Comparison of ENCODE assay signal across 33 cellular contexts in genomic region chr16:3097266-3097665, GRCh38. TPM values are rescaled to one million over a fixed set of nuclear protein-coding genes. Genes with fewer than 3 reads are reported as not detected.
DNase-seq lines count a peak whose midpoint lies in the region; ATAC-seq and TF ChIP-seq lines count a peak whose summit lies in the region.
"Had no signal": no experiment of that assay in that cellular context is flagged by ENCODE, and none has a peak within 500 bp of the region (broad histone marks: within the 10 kb centered on the region; RNA-seq: fewer than 3 reads in every experiment).

No MANE protein-coding gene starts in this region.

- peak overlapping the region; percentile 99 for H3K27ac ChIP-seq in iPS-20b (ENCODE audit: low read length)
- H3K27ac ChIP-seq in neuronal stem cell (replicated peaks; ENCODE audit: low read length), result no peak overlapping the region
- H3K27ac ChIP-seq: 22Rv1, coronary artery, thoracic aorta, VCaP had no signal

- H3K4me3 ChIP-seq in iPS-20b (ENCODE audit: low read length) (peak overlapping the region; percentile 97), neuronal stem cell (ENCODE audit: low read length in 2 of 2) (no peak overlapping the region)
- H3K4me3 ChIP-seq: coronary artery, HAP-1, smooth muscle cell, thoracic aorta had no signal

- H3K27me3 Mint-ChIP-seq in activated CD8-positive, alpha-beta T cell treated with anti-CD3 and anti-CD28 coated beads, Interleukin-2, amount 10 ng/mL, durations not matched to agents 7 days and 5 days (ENCODE audit: low read depth), result peaks cover 2% of the 10 kb centered on the region
- no peaks in the 10 kb centered on the region for H3K27me3 Mint-ChIP-seq in activated CD8-positive, alpha-beta T cell treated with anti-CD3 and anti-CD28 coated beads for 36 hours
- no peaks in the 10 kb centered on the region for H3K27me3 Mint-ChIP-seq in T-cell
- H3K27me3 Mint-ChIP-seq: activated T-cell treated with anti-CD3 and anti-CD28 coated beads, Interleukin-2, amount 50 U/mL, for 24 hours; stimulated activated naive CD8-positive, alpha-beta T cell treated with anti-CD3 and anti-CD28 coated beads, Interleukin-15, Interleukin-2, amounts not matched to agents 100 ng/mL and 50 ng/mL, for 24 hours had no signal

- H3K9me3 ChIP-seq in iPS-20b (ENCODE audit: insufficient read depth, low read depth, low read length) (no peaks in the 10 kb centered on the region), neuronal stem cell (replicated peaks in 1 of 2; ENCODE audit: control insufficient read depth in 2 of 2, insufficient read depth in 1 of 2, low read depth in 1 of 2, low read length in 2 of 2) (peaks cover 0 to 2% of the 10 kb centered on the region in 2 donors)
- H3K9me3 ChIP-seq: HAP-1, neutrophil, thoracic aorta had no signal

- no CpG with 5 or more reads among the region's 8 CpGs for WGBS in neuronal stem cell (ENCODE audit: extremely low coverage in 2 of 2, insufficient read length in 2 of 2, insufficient replicate concordance in 1 of 2), 2 donors

- no peak for DNase-seq in activated CD8-positive, alpha-beta T cell treated with anti-CD3 and anti-CD28 coated beads, Interleukin-2, amount 10 ng/mL, durations not matched to agents 7 days and 5 days
- DNase-seq in activated CD8-positive, alpha-beta T cell treated with anti-CD3 and anti-CD28 coated beads for 36 hours, result no peak
- DNase-seq in T-cell (no peak), neuronal stem cell (ENCODE audit: low spot score) (no peak), LoVo (ENCODE audit: low spot score) (no peak)
- no peak for DNase-seq in activated CD8-positive, alpha-beta memory T cell treated with anti-CD3 and anti-CD28 coated beads for 24 hours
- DNase-seq: activated CD4-positive, alpha-beta T cell treated with anti-CD3 and anti-CD28 coated beads, Interleukin-2, amount 10 ng/mL, durations not matched to agents 24 days and 14 days; activated gamma-delta T cell; activated T-cell treated with anti-CD3 and anti-CD28 coated beads, Interleukin-2, amount 50 U/mL, for 24 hours; effector CD8-positive, alpha-beta T cell; left cardiac atrium; NCI-H1092; NCI-H187; right cardiac atrium; SIG-M5; stimulated activated CD4-positive, alpha-beta T cell treated with anti-CD3 and anti-CD28 coated beads, Interleukin-1b, Interleukin-23, amount 100 ng/mL, for 48 hours; T1000 had no signal

- H3K9ac ChIP-seq in iPS-20b (ENCODE audit: low read depth, low read length) (peak overlapping the region; percentile 98), neuronal stem cell (ENCODE audit: low read depth, low read length, poor library complexity) (no peak overlapping the region)

- no peaks in the 10 kb centered on the region for H3K36me3 Mint-ChIP-seq in activated CD8-positive, alpha-beta T cell treated with anti-CD3 and anti-CD28 coated beads, Interleukin-2, amount 10 ng/mL, durations not matched to agents 7 days and 5 days (ENCODE audit: low read depth)
- no peaks in the 10 kb centered on the region for H3K36me3 Mint-ChIP-seq in activated CD8-positive, alpha-beta T cell treated with anti-CD3 and anti-CD28 coated beads for 36 hours (ENCODE audit: low read depth)
- no peaks in the 10 kb centered on the region for H3K36me3 Mint-ChIP-seq in T-cell

- no peak overlapping the region for H2BK5ac ChIP-seq in neuronal stem cell (ENCODE audit: low read length)

- H3K18ac ChIP-seq in neuronal stem cell (ENCODE audit: low read length), result no peak overlapping the region

- no peak overlapping the region for H4K8ac ChIP-seq in neuronal stem cell (ENCODE audit: low read depth, low read length)

- peaks cover 42% of the 10 kb centered on the region for H3K36me3 ChIP-seq in iPS-20b (ENCODE audit: insufficient read depth, low read depth, low read length)
- H3K36me3 ChIP-seq in neuronal stem cell (replicated peaks in 1 of 2; ENCODE audit: control insufficient read depth in 2 of 2, insufficient read depth in 2 of 2, low read length in 2 of 2), result no peaks in the 10 kb centered on the region
- H3K36me3 ChIP-seq: HAP-1, neutrophil, thoracic aorta had no signal

- no peak overlapping the region for H3K23ac ChIP-seq in neuronal stem cell (ENCODE audit: low read depth, low read length, poor library complexity)

- TF ChIP-seq CTCF in activated CD8-positive, alpha-beta T cell treated with anti-CD3 and anti-CD28 coated beads for 36 hours (IDR thresholded peaks at IDR 0.05), result no peak

- no peak overlapping the region for H2BK15ac ChIP-seq in neuronal stem cell (ENCODE audit: low read length)

- no peak overlapping the region for H2BK120ac ChIP-seq in neuronal stem cell (ENCODE audit: low read depth, low read length)

- H2BK12ac ChIP-seq in neuronal stem cell (ENCODE audit: low read length), result no peak overlapping the region

- H3K4me3 Mint-ChIP-seq in activated CD8-positive, alpha-beta T cell treated with anti-CD3 and anti-CD28 coated beads, Interleukin-2, amount 10 ng/mL, durations not matched to agents 7 days and 5 days, result no peak overlapping the region
- no peak overlapping the region for H3K4me3 Mint-ChIP-seq in activated CD8-positive, alpha-beta T cell treated with anti-CD3 and anti-CD28 coated beads for 36 hours
- no peak overlapping the region for H3K4me3 Mint-ChIP-seq in T-cell
- H3K4me3 Mint-ChIP-seq: activated CD4-positive, alpha-beta T cell treated with anti-CD3 and anti-CD28 coated beads, Interleukin-2, amount 10 ng/mL, durations not matched to agents 24 days and 14 days; activated T-cell treated with anti-CD3 and anti-CD28 coated beads, Interleukin-2, amount 50 U/mL, for 24 hours; stimulated activated naive CD8-positive, alpha-beta T cell treated with anti-CD3 and anti-CD28 coated beads, Interleukin-15, Interleukin-2, amounts not matched to agents 100 ng/mL and 50 ng/mL, for 24 hours had no signal

- H3K4me1 ChIP-seq in iPS-20b (ENCODE audit: insufficient read depth, low read length) (peaks cover 20% of the 10 kb centered on the region), neuronal stem cell (ENCODE audit: control insufficient read depth in 2 of 2, insufficient read depth in 1 of 2, low read depth in 1 of 2, low read length in 2 of 2) (peaks cover 27 to 32% of the 10 kb centered on the region in 2 donors)

- no peaks in the 10 kb centered on the region for H3K27me3 ChIP-seq in iPS-20b (ENCODE audit: insufficient read depth, low read length)
- peaks cover 0 to 24% (median 7%) of the 10 kb centered on the region in 3 experiments for H3K27me3 ChIP-seq in neuronal stem cell (ENCODE audit: control insufficient read depth in 3 of 3, insufficient read depth in 3 of 3, low read depth in 1 of 3, low read length in 3 of 3)

- no peak overlapping the region for H3K14ac ChIP-seq in neuronal stem cell (ENCODE audit: low read length)

- intact Hi-C loops in activated CD8-positive, alpha-beta T cell treated with anti-CD3 and anti-CD28 coated beads for 36 hours (cut with micrococcal nuclease), result no loop called here

- H4K91ac ChIP-seq in neuronal stem cell (ENCODE audit: low read depth, low read length, poor library complexity), result no peak overlapping the region

- no peak overlapping the region for H2AFZ ChIP-seq in neuronal stem cell (ENCODE audit: low read length)

- H2AK5ac ChIP-seq in neuronal stem cell (ENCODE audit: low read depth, low read length), result peak overlapping the region; percentile 1

- H3K9me3 Mint-ChIP-seq in activated CD8-positive, alpha-beta T cell treated with anti-CD3 and anti-CD28 coated beads, Interleukin-2, amount 10 ng/mL, durations not matched to agents 7 days and 5 days (ENCODE audit: insufficient read depth), result no peaks in the 10 kb centered on the region
- no peaks in the 10 kb centered on the region for H3K9me3 Mint-ChIP-seq in activated CD8-positive, alpha-beta T cell treated with anti-CD3 and anti-CD28 coated beads for 36 hours
- no peaks in the 10 kb centered on the region for H3K9me3 Mint-ChIP-seq in T-cell
- H3K9me3 Mint-ChIP-seq: activated CD4-positive, alpha-beta T cell treated with anti-CD3 and anti-CD28 coated beads, Interleukin-2, amount 10 ng/mL, durations not matched to agents 24 days and 14 days; activated T-cell treated with anti-CD3 and anti-CD28 coated beads, Interleukin-2, amount 50 U/mL, for 24 hours; stimulated activated naive CD8-positive, alpha-beta T cell treated with anti-CD3 and anti-CD28 coated beads, Interleukin-15, Interleukin-2, amounts not matched to agents 100 ng/mL and 50 ng/mL, for 24 hours had no signal

- ATAC-seq in activated CD8-positive, alpha-beta T cell treated with anti-CD3 and anti-CD28 coated beads, Interleukin-2, amount 10 ng/mL, durations not matched to agents 7 days and 5 days, result no peak
- no peak for ATAC-seq in activated CD8-positive, alpha-beta T cell treated with anti-CD3 and anti-CD28 coated beads for 36 hours
- ATAC-seq in T-cell (replicated peaks in 1 of 4) (no peak), HG03095 (IDR thresholded peaks at IDR 0.05; ENCODE audit: unreplicated experiment) (no peak)
- ATAC-seq: left cardiac atrium, right cardiac atrium had no signal

- H3K4me2 ChIP-seq in neuronal stem cell (ENCODE audit: insufficient read depth, low read length, poor library complexity, severe bottlenecking), result no peak overlapping the region
- H3K4me2 ChIP-seq: smooth muscle cell had no signal

- POLR2A ChIA-PET in activated CD8-positive, alpha-beta T cell treated with anti-CD3 and anti-CD28 coated beads, Interleukin-2, amount 10 ng/mL, durations not matched to agents 7 days and 5 days (lab: Charles Lee), result interaction anchor here (1.7 to 7.0 kb wide), 3 partner anchors 22 to 37 kb away, joined by 4 to 32 read pairs (median 8); partner anchors contain the start of gene ZNF213
- POLR2A ChIA-PET in activated CD8-positive, alpha-beta T cell treated with anti-CD3 and anti-CD28 coated beads for 36 hours (lab: Charles Lee), result interaction anchor here (0.6 to 3.7 kb wide), 6 partner anchors 8 to 77 kb away, joined by 4 to 21 read pairs (median 4); partner anchors contain the start of genes IL32, TNFRSF12A and ZNF213
- POLR2A ChIA-PET in T-cell (lab: Charles Lee), result no interaction called here

- peak overlapping the region; percentile 54 for H3K27ac Mint-ChIP-seq in activated CD8-positive, alpha-beta T cell treated with anti-CD3 and anti-CD28 coated beads, Interleukin-2, amount 10 ng/mL, durations not matched to agents 7 days and 5 days
- no peak overlapping the region for H3K27ac Mint-ChIP-seq in activated CD8-positive, alpha-beta T cell treated with anti-CD3 and anti-CD28 coated beads for 36 hours
- H3K27ac Mint-ChIP-seq in T-cell, result peak overlapping the region; percentile 23 to 69
- H3K27ac Mint-ChIP-seq: activated CD4-positive, alpha-beta T cell treated with anti-CD3 and anti-CD28 coated beads, Interleukin-2, amount 10 ng/mL, durations not matched to agents 24 days and 14 days; activated T-cell treated with anti-CD3 and anti-CD28 coated beads, Interleukin-2, amount 50 U/mL, for 24 hours; stimulated activated naive CD8-positive, alpha-beta T cell treated with anti-CD3 and anti-CD28 coated beads, Interleukin-15, Interleukin-2, amounts not matched to agents 100 ng/mL and 50 ng/mL, for 24 hours had no signal

- CTCF ChIA-PET in activated CD8-positive, alpha-beta T cell treated with anti-CD3 and anti-CD28 coated beads, Interleukin-2, amount 10 ng/mL, durations not matched to agents 7 days and 5 days (lab: Charles Lee), result interaction anchor here (0.6 to 16.4 kb wide), 11 partner anchors 10 to 404 kb away, joined by 3 to 354 read pairs (median 3); partner anchors contain the start of gene ZNF213
- CTCF ChIA-PET in activated CD8-positive, alpha-beta T cell treated with anti-CD3 and anti-CD28 coated beads for 36 hours (lab: Charles Lee), result interaction anchor here (0.6 to 23.9 kb wide), 9 partner anchors 10 to 96 kb away, joined by 3 to 376 read pairs (median 9); partner anchors contain the start of genes IL32, ZNF205 and ZNF213
- CTCF ChIA-PET in T-cell (lab: Charles Lee), result interaction anchor here (0.6 to 3.0 kb wide), 5 partner anchors 22 to 52 kb away, joined by 3 to 8 read pairs (median 5); partner anchors contain the start of gene ZNF213 (in 1 of the 2)

- no peaks in the 10 kb centered on the region for H3K79me1 ChIP-seq in neuronal stem cell (ENCODE audit: low read depth, low read length)

- H3K4ac ChIP-seq in neuronal stem cell (ENCODE audit: low read length), result no peak overlapping the region

- peaks cover 73% of the 10 kb centered on the region for H3K4me1 Mint-ChIP-seq in activated CD8-positive, alpha-beta T cell treated with anti-CD3 and anti-CD28 coated beads, Interleukin-2, amount 10 ng/mL, durations not matched to agents 7 days and 5 days (ENCODE audit: low read depth)
- H3K4me1 Mint-ChIP-seq in activated CD8-positive, alpha-beta T cell treated with anti-CD3 and anti-CD28 coated beads for 36 hours (ENCODE audit: low read depth), result peaks cover 39% of the 10 kb centered on the region
- H3K4me1 Mint-ChIP-seq in T-cell, result peaks cover 34 to 49% (median 44%) of the 10 kb centered on the region in 3 donors

RNA-seq across cellular contexts. Expression of gene ZSCAN10, which starts 1.8 kb away (rescaled TPM):
- total RNA-seq in activated CD8-positive, alpha-beta T cell treated with anti-CD3 and anti-CD28 coated beads, Interleukin-2, amount 10 ng/mL, durations not matched to agents 7 days and 5 days, result under 1 TPM; 0.23 to 0.26 TPM
- under 1 TPM; 0.09 to 0.25 TPM for total RNA-seq in activated CD8-positive, alpha-beta T cell treated with anti-CD3 and anti-CD28 coated beads for 36 hours
- under 1 TPM in 4 of 5 donors, not detected in 1; 0.19 to 0.64 (median 0.39) TPM for total RNA-seq in T-cell
- 1.1 TPM for polyA plus RNA-seq in neuronal stem cell (2013, experiment 1 of 2)
- polyA plus RNA-seq in neuronal stem cell (2013, experiment 2 of 2), result 1.1 TPM
- total RNA-seq: activated CD4-positive, alpha-beta T cell treated with anti-CD3 and anti-CD28 coated beads, Interleukin-2, amount 10 ng/mL, durations not matched to agents 24 days and 14 days; cardiac septum; Daoy; epithelial cell of proximal tubule; glomerular endothelial cell; left cardiac atrium; lung microvascular endothelial cell; posterior vena cava; right cardiac atrium; smooth muscle cell; thoracic aorta had no signal
- polyA plus RNA-seq: right cardiac atrium, smooth muscle cell had no signal

RNA-seq across cellular contexts. Expression of gene ZNF205, which starts 15.1 kb away (rescaled TPM):
- total RNA-seq in activated CD8-positive, alpha-beta T cell treated with anti-CD3 and anti-CD28 coated beads, Interleukin-2, amount 10 ng/mL, durations not matched to agents 7 days and 5 days, result not detected
- total RNA-seq in activated CD8-positive, alpha-beta T cell treated with anti-CD3 and anti-CD28 coated beads for 36 hours, result not detected
- under 1 TPM in 1 of 5 donors, not detected in 4; 0.38 TPM for total RNA-seq in T-cell
- 10.4 TPM for polyA plus RNA-seq in neuronal stem cell (2013, experiment 1 of 2)
- 9.9 TPM for polyA plus RNA-seq in neuronal stem cell (2013, experiment 2 of 2)

RNA-seq across cellular contexts. Expression of gene IL32, which starts 31.8 kb away (rescaled TPM):
- total RNA-seq in activated CD8-positive, alpha-beta T cell treated with anti-CD3 and anti-CD28 coated beads, Interleukin-2, amount 10 ng/mL, durations not matched to agents 7 days and 5 days, result 1,000 to 10,000 TPM; 1,836 to 1,884 TPM
- total RNA-seq in activated CD8-positive, alpha-beta T cell treated with anti-CD3 and anti-CD28 coated beads for 36 hours, result 100 to 1,000 TPM; 971 to 974 TPM
- 1,000 to 10,000 TPM in 2 of 5 donors, 100 to 1,000 TPM in 3; 736 to 1,200 (median 999) TPM for total RNA-seq in T-cell
- polyA plus RNA-seq in neuronal stem cell (2013, experiment 1 of 2), result 0.81 TPM
- polyA plus RNA-seq in neuronal stem cell (2013, experiment 2 of 2), result 0.69 TPM

RNA-seq across cellular contexts. Expression of gene ZNF213, which starts 37.6 kb away (rescaled TPM):
- total RNA-seq in activated CD8-positive, alpha-beta T cell treated with anti-CD3 and anti-CD28 coated beads, Interleukin-2, amount 10 ng/mL, durations not matched to agents 7 days and 5 days, result 10 to 100 TPM; 10.8 to 12.1 TPM
- 1 to 10 TPM; 6.1 to 7.5 TPM for total RNA-seq in activated CD8-positive, alpha-beta T cell treated with anti-CD3 and anti-CD28 coated beads for 36 hours
- 10 to 100 TPM in 3 of 5 donors, 1 to 10 TPM in 2; 3.1 to 16.9 (median 12.8) TPM for total RNA-seq in T-cell
- polyA plus RNA-seq in neuronal stem cell (2013, experiment 1 of 2), result 8.2 TPM
- polyA plus RNA-seq in neuronal stem cell (2013, experiment 2 of 2), result 7.9 TPM

RNA-seq across cellular contexts. Expression of gene MMP25, which starts 50.9 kb away (rescaled TPM):
- 10 to 100 TPM; 58.0 to 66.1 TPM for total RNA-seq in activated CD8-positive, alpha-beta T cell treated with anti-CD3 and anti-CD28 coated beads, Interleukin-2, amount 10 ng/mL, durations not matched to agents 7 days and 5 days
- 1 to 10 TPM; 1.1 to 1.5 TPM for total RNA-seq in activated CD8-positive, alpha-beta T cell treated with anti-CD3 and anti-CD28 coated beads for 36 hours
- 1 to 10 TPM; 1.6 to 9.6 (median 4.1) TPM for total RNA-seq in T-cell
- 0.28 TPM for polyA plus RNA-seq in neuronal stem cell (2013, experiment 1 of 2)
- polyA plus RNA-seq in neuronal stem cell (2013, experiment 2 of 2), result 0.26 TPM

Comparison
In these comparisons a context has a peak if more than half of its experiments do, and no peak if none do; other contexts are left out.
1. POLR2A ChIA-PET loops: an anchor here in activated CD8-positive, alpha-beta T cell treated with anti-CD3 and anti-CD28 coated beads, Interleukin-2, amount 10 ng/mL, durations not matched to agents 7 days and 5 days (1.7 to 7.0 kb wide) and activated CD8-positive, alpha-beta T cell treated with anti-CD3 and anti-CD28 coated beads for 36 hours (0.6 to 3.7 kb wide); none called in T-cell.